In genomic region chr1:13832100-13832499, GRCh38 we compare ENCODE assay signal across 25 cellular contexts.
"Had no signal": no experiment of that assay in that cellular context is flagged by ENCODE, and none has a peak within 500 bp of the region (broad histone marks: within the 10 kb centered on the region; RNA-seq: fewer than 3 reads in every experiment).

No MANE protein-coding gene starts in this region.

- H3K79me2 ChIP-seq: hepatocyte had no signal

- H2AFZ ChIP-seq: hepatocyte had no signal

- DNase-seq: activated CD4-positive, alpha-beta T cell treated with anti-CD3 and anti-CD28 coated beads for 4 hours; activated CD4-positive, alpha-beta T cell treated with anti-CD3 and anti-CD28 coated beads, Interleukin-2, amount 50 U/mL, for 48 hours; activated CD4-positive, CD25-positive, alpha-beta regulatory T cell; activated CD8-positive, alpha-beta memory T cell treated with anti-CD3 and anti-CD28 coated beads, Interleukin-2, amount 50 U/mL, for 48 hours; activated naive CD4-positive, alpha-beta T cell treated with Interleukin-2 at 50 U/mL for 16 hours; activated naive CD8-positive, alpha-beta T cell treated with anti-CD3 and anti-CD28 coated beads for 36 hours; activated T-cell treated with anti-CD3 and anti-CD28 coated beads, Interleukin-2, amount 50 U/mL, for 4 hours; effector memory CD4-positive, alpha-beta T cell; foreskin melanocyte; glutamatergic neuron; kidney glomerular epithelial cell; left ventricle myocardium inferior; midbrain; pancreas; psoas muscle; stimulated activated CD4-positive, alpha-beta T cell treated with anti-CD3 and anti-CD28 coated beads, Interleukin-4, amount 100 ng/mL, for 24 hours; stimulated activated naive CD4-positive, alpha-beta T cell treated with Interleukin-2 at 50 U/mL for 16 hours; T-helper 9 cell; upper lobe of right lung had no signal

- H3K4me2 ChIP-seq: hepatocyte had no signal

- H3K4me3 Mint-ChIP-seq: activated naive CD8-positive, alpha-beta T cell treated with anti-CD3 and anti-CD28 coated beads for 36 hours; activated T-cell treated with anti-CD3 and anti-CD28 coated beads, Interleukin-2, amount 50 U/mL, for 4 hours; central memory CD8-positive, alpha-beta T cell; nephron had no signal

- H3K36me3 ChIP-seq: breast epithelium, left ventricle myocardium inferior, pancreas, right atrium auricular region, upper lobe of right lung had no signal

- H3K36me3 Mint-ChIP-seq: activated naive CD8-positive, alpha-beta T cell treated with anti-CD3 and anti-CD28 coated beads for 36 hours had no signal

- H3K27ac Mint-ChIP-seq: activated naive CD8-positive, alpha-beta T cell treated with anti-CD3 and anti-CD28 coated beads for 36 hours; activated T-helper 2 cell treated with anti-CD3 and anti-CD28 coated beads, Interferon-gamma antibody, Interleukin-2, Interleukin-4, amounts not matched to agents 10 μg/mL and 5 μg/mL and 100 μg/mL, durations not matched to agents 14 hours and 24 hours and 36 hours; nephron had no signal

- H3K27ac ChIP-seq: breast epithelium, hepatocyte, left ventricle myocardium inferior, pancreas, psoas muscle, right atrium auricular region, upper lobe of right lung had no signal

- H3K27me3 ChIP-seq: breast epithelium, hepatocyte, pancreas, right atrium auricular region, upper lobe of right lung had no signal

- H3K4me1 Mint-ChIP-seq: nephron had no signal

- H3K9me3 ChIP-seq: breast epithelium, left ventricle myocardium inferior, pancreas, right atrium auricular region, upper lobe of right lung had no signal

- H3K4me3 ChIP-seq: breast epithelium, hepatocyte, left ventricle myocardium inferior, pancreas, psoas muscle, right atrium auricular region, upper lobe of right lung had no signal

- H3K4me1 ChIP-seq: left ventricle myocardium inferior, pancreas, psoas muscle, right atrium auricular region had no signal

- H3K9me3 Mint-ChIP-seq: activated naive CD8-positive, alpha-beta T cell treated with anti-CD3 and anti-CD28 coated beads for 36 hours; activated T-cell treated with anti-CD3 and anti-CD28 coated beads, Interleukin-2, amount 50 U/mL, for 4 hours; activated T-helper 2 cell treated with anti-CD3 and anti-CD28 coated beads, Interferon-gamma antibody, Interleukin-2, Interleukin-4, amounts not matched to agents 10 μg/mL and 5 μg/mL and 100 μg/mL, durations not matched to agents 14 hours and 24 hours and 36 hours; central memory CD8-positive, alpha-beta T cell; nephron had no signal
